Comparison of ENCODE assay signal across 17 cellular contexts in the genomic region with DNA sequence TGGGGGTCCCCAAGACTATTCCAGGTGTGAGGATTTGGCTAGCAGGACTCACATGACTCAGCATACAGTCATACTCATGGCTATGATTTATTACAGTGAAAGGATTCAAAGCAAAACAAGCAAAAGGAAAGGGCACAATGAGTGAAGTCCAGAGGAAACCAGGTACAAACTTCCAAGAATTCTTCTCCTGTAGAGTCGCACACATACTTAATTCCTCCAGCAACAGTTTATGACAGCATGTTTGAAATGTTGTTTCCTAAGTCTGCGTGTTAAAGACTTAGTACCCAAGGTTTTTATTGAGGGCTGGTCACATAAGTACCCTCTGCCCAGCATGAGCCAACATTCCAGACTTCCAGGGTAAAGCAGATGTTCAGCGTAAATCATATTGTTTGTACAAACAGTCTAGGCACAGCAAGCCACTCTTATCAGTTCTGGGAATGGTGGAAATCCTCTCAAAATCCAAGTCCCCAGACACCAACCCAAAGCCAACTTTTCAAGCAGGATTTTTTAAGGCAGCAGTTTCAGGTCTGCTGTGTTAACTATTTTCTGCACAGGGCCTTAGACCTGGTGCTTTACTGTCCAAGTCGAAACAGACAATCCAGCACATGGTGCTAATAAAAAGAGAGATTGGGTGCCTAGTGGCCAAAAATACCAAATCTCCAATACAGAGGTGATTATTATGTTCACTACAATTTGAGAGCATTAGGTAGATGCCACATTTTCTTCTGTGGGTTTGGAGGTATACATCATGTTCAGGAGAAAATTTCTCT. TPM values are rescaled to one million over a fixed set of nuclear protein-coding genes. Genes with fewer than 3 reads are reported as not detected.
A peak's percentile ranks its signal among the peaks of the same experiment; 100 is the strongest.
DNase-seq lines count a peak whose midpoint lies in the region; ATAC-seq, FAIRE-seq and TF ChIP-seq lines count a peak whose summit lies in the region.
"Had no signal": no experiment of that assay in that cellular context is flagged by ENCODE, and none has a peak within 500 bp of the region (broad histone marks: within the 10 kb centered on the region; RNA-seq: fewer than 3 reads in every experiment).

No MANE protein-coding gene starts in this region.

- no peak overlapping the region for H3K4me3 ChIP-seq in A673 (ENCODE audit: low read depth, low read length, poor library complexity, severe bottlenecking)
- H3K4me3 ChIP-seq in hepatocyte, result no peak overlapping the region
- H3K4me3 ChIP-seq: esophagus squamous epithelium, tibial nerve had no signal

- H3K4me1 ChIP-seq in A673 (ENCODE audit: insufficient read depth, low read length, poor library complexity, severe bottlenecking) (no peaks in the 10 kb centered on the region), hepatocyte (ENCODE audit: insufficient read depth) (peaks cover 11% of the 10 kb centered on the region)
- H3K4me1 ChIP-seq: tibial nerve had no signal

- H4K20me1 ChIP-seq in hepatocyte (ENCODE audit: insufficient read depth, poor library complexity, severe bottlenecking), result no peaks in the 10 kb centered on the region

- H3K27me3 ChIP-seq in A673 (replicated peaks; ENCODE audit: insufficient read depth, low read depth, low read length, poor library complexity) (no peaks in the 10 kb centered on the region), hepatocyte (no peaks in the 10 kb centered on the region)
- H3K27me3 ChIP-seq: tibial nerve had no signal

- intact Hi-C loops in A673 (cut with micrococcal nuclease; ENCODE audit: unreplicated experiment), result no loop called here

- FAIRE-seq in HTR-8/SVneo (lab: Jason Lieb, UNC), result peak; percentile 90
- FAIRE-seq: colon had no signal

- H3K9me3 ChIP-seq in A673 (ENCODE audit: low read depth, low read length, poor library complexity, severe bottlenecking) (peaks cover 9% of the 10 kb centered on the region), hepatocyte (ENCODE audit: low read depth) (no peaks in the 10 kb centered on the region)

- H3K27ac ChIP-seq in A673 (ENCODE audit: low read depth, low read length, poor library complexity, severe bottlenecking), result no peak overlapping the region
- peak overlapping the region; percentile 31 for H3K27ac ChIP-seq in hepatocyte
- H3K27ac ChIP-seq: esophagus squamous epithelium, KMS-11, tibial nerve had no signal

- no peaks in the 10 kb centered on the region for H3K79me2 ChIP-seq in hepatocyte

- ATAC-seq in SK-N-SH treated with all-trans-retinoic acid at 6 μM for 48 hours, result peak; percentile 61
- no peak for ATAC-seq in GM21786 (IDR thresholded peaks at IDR 0.05; ENCODE audit: unreplicated experiment)
- no peak for ATAC-seq in HG03039 (IDR thresholded peaks at IDR 0.05; ENCODE audit: unreplicated experiment)
- ATAC-seq: T-helper 17 cell had no signal

- TF ChIP-seq CTCF in A673 (conservative IDR thresholded peaks at IDR 0.05; ENCODE audit: low read depth, low read length) (no peak), hepatocyte (IDR thresholded peaks at IDR 0.05; ENCODE audit: poor library complexity) (no peak)

- BruUV-seq in A673 (replicated peaks; lab: Mats Ljungman, UMichigan), result no TSS peak

- POLR2A ChIA-PET in A673 (lab: Charles Lee; ENCODE audit: low non-redundant PET), result no interaction called here

- H3K36me3 ChIP-seq in A673 (ENCODE audit: insufficient read depth, low read length, poor library complexity, severe bottlenecking) (no peaks in the 10 kb centered on the region), hepatocyte (replicated peaks; ENCODE audit: insufficient read depth, low read depth) (no peaks in the 10 kb centered on the region)
- H3K36me3 ChIP-seq: esophagus squamous epithelium, tibial nerve had no signal

- DNase-seq in A673 (ENCODE audit: low spot score) (peak; percentile 23), HTR-8/SVneo (ENCODE audit: insufficient read length, low spot score) (no peak), hepatocyte (ENCODE audit: low spot score) (peak; percentile 21), C1 segment of cervical spinal cord (lab: John Stamatoyannopoulos, UW) (no peak), AG20443 (ENCODE audit: low spot score) (no peak)
- DNase-seq: activated CD4-positive, alpha-beta T cell treated with anti-CD3 and anti-CD28 coated beads for 36 hours; activated T-cell treated with anti-CD3 and anti-CD28 coated beads for 4 hours; DMS 273 treated with DMSO at 0.1 percent for 48 hours; esophagus squamous epithelium; NCI-H2107; T-helper 17 cell had no signal

- CTCF ChIA-PET in A673 (lab: Charles Lee), result no interaction called here

- H3K4me2 ChIP-seq in hepatocyte, result peak overlapping the region; percentile 45
- H3K4me2 ChIP-seq: KMS-11 had no signal

- no peak overlapping the region for H2AFZ ChIP-seq in hepatocyte

- WGBS in hepatocyte (ENCODE audit: low lambda C conversion rate, missing lambda C conversion rate), result 35% methylated on average over 4 of the region's 4 CpGs

- no peaks in the 10 kb centered on the region for H3K9me2 ChIP-seq in hepatocyte (replicated peaks; ENCODE audit: insufficient read depth)

TF ChIP-seq in SK-N-SH treated with all-trans-retinoic acid at 6 μM for 48 hours, 23 proteins besides CTCF, POLR2A, EP300 and RAD21:
- TF ChIP-seq TCF4 (CRISPR knock-in tag; IDR thresholded peaks at IDR 0.05; ENCODE audit: borderline replicate concordance), result no peak

RNA-seq across cellular contexts. Expression of a gene that starts 18.6 kb away (rescaled TPM):
- 23.3 TPM in 2 replicates for total RNA-seq in A673 (2021)
- 24.9 and 29.1 TPM in 2 replicates for total RNA-seq in hepatocyte
- 8.0 and 8.5 TPM in 2 replicates for polyA plus RNA-seq in hepatocyte

Comparison
In these comparisons a context has a peak if more than half of its experiments do, and no peak if none do; other contexts are left out.
1. DNase-seq: peak in A673 (single experiment) and hepatocyte (single experiment); none in HTR-8/SVneo (single experiment), C1 segment of cervical spinal cord (0 of 14) and AG20443 (single experiment).